In the genomic region with DNA sequence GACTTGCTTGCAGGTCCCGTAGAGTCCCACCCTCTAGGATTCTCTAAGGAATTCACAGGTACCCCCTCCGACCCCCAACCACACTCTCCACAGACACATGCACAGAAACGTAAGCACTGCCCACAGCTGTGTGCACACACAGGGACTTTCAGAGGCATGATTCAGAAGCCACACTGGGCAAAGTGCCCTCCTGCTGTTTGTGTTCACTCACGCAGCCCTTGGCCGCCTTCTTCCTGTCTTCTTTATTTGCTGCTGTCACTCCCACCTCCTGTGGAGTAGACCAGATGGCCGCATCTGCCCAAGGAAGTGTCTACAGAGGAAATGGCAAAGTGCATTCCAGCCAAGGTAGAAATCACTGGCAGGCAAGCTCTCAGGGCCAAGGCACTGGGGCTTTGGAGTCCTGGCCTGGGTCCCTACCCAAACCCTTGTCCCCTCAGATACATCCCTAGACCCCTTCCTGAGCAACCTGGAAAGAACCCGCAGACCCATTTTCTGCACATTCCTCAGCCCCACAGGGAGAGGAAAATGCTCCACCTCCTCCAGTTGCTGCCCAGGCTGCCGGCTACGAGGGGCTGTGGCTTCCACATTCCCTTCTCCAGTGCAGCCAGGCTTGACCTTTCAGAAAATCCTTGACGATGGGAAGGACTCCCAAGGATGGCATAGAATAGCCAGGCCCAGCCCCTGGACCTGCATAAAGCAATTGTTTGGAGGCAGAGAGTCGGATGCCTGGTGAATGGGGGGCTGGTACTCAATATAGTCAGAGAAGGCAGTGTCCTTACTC, we compare ENCODE assay signal across 8 cellular contexts. TPM values are rescaled to one million over a fixed set of nuclear protein-coding genes. Genes with fewer than 3 reads are reported as not detected.
DNase-seq lines count a peak whose midpoint lies in the region; ATAC-seq and TF ChIP-seq lines count a peak whose summit lies in the region.

No MANE protein-coding gene starts in this region.

- peaks cover 70% of the 10 kb centered on the region for H3K4me1 ChIP-seq in BLaER1

- H3K27ac Mint-ChIP-seq in WTC11 = no peak overlapping the region
- H3K27ac Mint-ChIP-seq in stimulated activated naive CD8-positive, alpha-beta T cell treated with anti-CD3 and anti-CD28 coated beads, Interleukin-15, amount 100 ng/mL, for 72 hours = peak overlapping the region; percentile 52 to 60

- no peaks in the 10 kb centered on the region for H4K20me1 ChIP-seq in BLaER1

- peak overlapping the region; percentile 33; the same call in 1 of the 2 replicates for H3K9ac ChIP-seq in BLaER1

- H3K27me3 Mint-ChIP-seq in WTC11 (ENCODE audit: low read depth) = peaks cover 15% of the 10 kb centered on the region
- peaks cover 10% of the 10 kb centered on the region for H3K27me3 Mint-ChIP-seq in stimulated activated naive CD8-positive, alpha-beta T cell treated with anti-CD3 and anti-CD28 coated beads, Interleukin-15, amount 100 ng/mL, for 72 hours

- H3K27me3 ChIP-seq in BLaER1 = no peaks in the 10 kb centered on the region

- CTCF ChIA-PET in WTC11 (lab: Charles Lee) = interaction anchor here (0.6 kb wide), 1 partner anchor 112 kb away, joined by 3 read pairs; no protein-coding TSS in a partner anchor

- peak overlapping the region; percentile 88 for H3K4me2 ChIP-seq in BLaER1

- no peak for TF ChIP-seq CTCF in WTC11 (IDR thresholded peaks at IDR 0.05)

- peaks cover 24% of the 10 kb centered on the region for H3K9me3 Mint-ChIP-seq in WTC11
- no peaks in the 10 kb centered on the region for H3K9me3 Mint-ChIP-seq in stimulated activated naive CD8-positive, alpha-beta T cell treated with anti-CD3 and anti-CD28 coated beads, Interleukin-15, amount 100 ng/mL, for 72 hours

- no peaks in the 10 kb centered on the region for H3K36me3 ChIP-seq in BLaER1

- no peaks in the 10 kb centered on the region; the same call in 1 of the 2 replicates for H3K36me3 Mint-ChIP-seq in WTC11

- peak; percentile 86 for DNase-seq in NAMALWA (ENCODE audit: low spot score)
- DNase-seq in WTC11 (ENCODE audit: low spot score) = no peak
- peak; percentile 41 for DNase-seq in hepatic stellate cell (ENCODE audit: low spot score)
- DNase-seq in stimulated activated naive CD8-positive, alpha-beta T cell treated with anti-CD3 and anti-CD28 coated beads, Interleukin-15, amount 100 ng/mL, for 72 hours = peak; percentile 43 to 69
- no peak for DNase-seq in germinal center (ENCODE audit: low spot score)
- no peak for DNase-seq in SKM-1 treated with dmso at 0.1 percent for 144 hours (lab: John Stamatoyannopoulos, UW; ENCODE audit: unreplicated experiment)

- H3K9me3 ChIP-seq in BLaER1 = no peaks in the 10 kb centered on the region

- H3K4me3 ChIP-seq in BLaER1 = 0 out of 2 replicates have a peak overlapping the region, but pooled peaks have one; percentile 12

- H3K27ac ChIP-seq in BLaER1 = peak overlapping the region; percentile 75

- POLR2A ChIA-PET in WTC11 (lab: Charles Lee) = no interaction called here

- peaks cover 33% of the 10 kb centered on the region for H3K4me1 Mint-ChIP-seq in WTC11
- H3K4me1 Mint-ChIP-seq in stimulated activated naive CD8-positive, alpha-beta T cell treated with anti-CD3 and anti-CD28 coated beads, Interleukin-15, amount 100 ng/mL, for 72 hours = peaks cover 49% of the 10 kb centered on the region

- no peak overlapping the region for H3K4me3 Mint-ChIP-seq in WTC11
- H3K4me3 Mint-ChIP-seq in stimulated activated naive CD8-positive, alpha-beta T cell treated with anti-CD3 and anti-CD28 coated beads, Interleukin-15, amount 100 ng/mL, for 72 hours = peak overlapping the region in 1 of 2 donors; percentile 50

- ATAC-seq in GM19468 (IDR thresholded peaks at IDR 0.05; ENCODE audit: extremely low read depth, unreplicated experiment) (peak; percentile 65), WTC11 (peak; percentile 53)
- peak; percentile 96 for ATAC-seq in stimulated activated naive CD8-positive, alpha-beta T cell treated with anti-CD3 and anti-CD28 coated beads, Interleukin-15, amount 100 ng/mL, for 72 hours

TF ChIP-seq in WTC11, 78 proteins besides CTCF, POLR2A, EP300 and RAD21:
- TF ChIP-seq, protein P1, sequence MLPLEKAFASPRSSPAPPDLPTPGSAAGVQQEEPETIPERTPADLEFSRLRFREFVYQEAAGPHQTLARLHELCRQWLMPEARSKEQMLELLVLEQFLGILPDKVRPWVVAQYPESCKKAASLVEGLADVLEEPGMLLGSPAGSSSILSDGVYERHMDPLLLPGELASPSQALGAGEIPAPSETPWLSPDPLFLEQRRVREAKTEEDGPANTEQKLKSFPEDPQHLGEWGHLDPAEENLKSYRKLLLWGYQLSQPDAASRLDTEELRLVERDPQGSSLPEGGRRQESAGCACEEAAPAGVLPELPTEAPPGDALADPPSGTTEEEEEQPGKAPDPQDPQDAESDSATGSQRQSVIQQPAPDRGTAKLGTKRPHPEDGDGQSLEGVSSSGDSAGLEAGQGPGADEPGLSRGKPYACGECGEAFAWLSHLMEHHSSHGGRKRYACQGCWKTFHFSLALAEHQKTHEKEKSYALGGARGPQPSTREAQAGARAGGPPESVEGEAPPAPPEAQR (CRISPR knock-in tag; IDR thresholded peaks at IDR 0.05) = peak; percentile 78
- peak; percentile 42; the same call in 1 of the 2 replicates for TF ChIP-seq ZNF423 (CRISPR knock-in tag; IDR thresholded peaks at IDR 0.05)
- TF ChIP-seq, protein P2, sequence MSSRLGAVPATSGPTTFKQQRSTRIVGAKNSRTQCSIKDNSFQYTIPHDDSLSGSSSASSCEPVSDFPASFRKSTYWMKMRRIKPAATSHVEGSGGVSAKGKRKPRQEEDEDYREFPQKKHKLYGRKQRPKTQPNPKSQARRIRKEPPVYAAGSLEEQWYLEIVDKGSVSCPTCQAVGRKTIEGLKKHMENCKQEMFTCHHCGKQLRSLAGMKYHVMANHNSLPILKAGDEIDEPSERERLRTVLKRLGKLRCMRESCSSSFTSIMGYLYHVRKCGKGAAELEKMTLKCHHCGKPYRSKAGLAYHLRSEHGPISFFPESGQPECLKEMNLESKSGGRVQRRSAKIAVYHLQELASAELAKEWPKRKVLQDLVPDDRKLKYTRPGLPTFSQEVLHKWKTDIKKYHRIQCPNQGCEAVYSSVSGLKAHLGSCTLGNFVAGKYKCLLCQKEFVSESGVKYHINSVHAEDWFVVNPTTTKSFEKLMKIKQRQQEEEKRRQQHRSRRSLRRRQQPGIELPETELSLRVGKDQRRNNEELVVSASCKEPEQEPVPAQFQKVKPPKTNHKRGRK (CRISPR knock-in tag; IDR thresholded peaks at IDR 0.05; ENCODE audit: borderline replicate concordance) = no peak
TF ChIP-seq in WTC11: peak in this region for 2.

RNA-seq across cellular contexts. Expression of gene GIMAP8, which starts 21.6 kb away (rescaled TPM):
- 0.09 to 0.18 TPM (median 0.09 TPM) in 3 replicates for total RNA-seq in WTC11 (2021)

RNA-seq across cellular contexts. Expression of gene ZNF775, which starts 49.7 kb away (rescaled TPM):
- 24.1 to 26.6 TPM (median 25.4 TPM) in 3 replicates for total RNA-seq in WTC11 (2021)

Comparison
In these comparisons a context has a peak if more than half of its experiments do, and no peak if none do; other contexts are left out.
1. DNase-seq: peak in NAMALWA (single experiment), hepatic stellate cell (single experiment) and stimulated activated naive CD8-positive, alpha-beta T cell treated with anti-CD3 and anti-CD28 coated beads, Interleukin-15, amount 100 ng/mL, for 72 hours (2 of 2); none in WTC11 (single experiment), germinal center (single experiment) and SKM-1 treated with dmso at 0.1 percent for 144 hours (single experiment).
2. Peak in every context shown above with its lines, with median percentiles within 50 percentile points of each other: ATAC-seq.